Comparison of ENCODE assay signal across 2 cellular contexts in genomic region chr11:64287676-64288352, GRCh38.
TF ChIP-seq lines count a peak whose summit lies in the region.

No MANE protein-coding gene starts in this region.

TF ChIP-seq in HepG2, 621 proteins besides CTCF, POLR2A, EP300 and RAD21:
- TF ChIP-seq HNRNPL (IDR thresholded peaks at IDR 0.05; ENCODE audit: low read depth, low read length) (0 out of 2 replicates have a peak, but pooled peaks have one; percentile 39), HOXA3 (CRISPR knock-in tag; IDR thresholded peaks at IDR 0.05) (no peak), HNRNPLL (IDR thresholded peaks at IDR 0.05; ENCODE audit: low read depth, low read length, poor library complexity, severe bottlenecking) (peak; percentile 15)

TF ChIP-seq in neural cell, 6 proteins besides CTCF, POLR2A, EP300 and RAD21:
- no peak for TF ChIP-seq TAF1 (IDR thresholded peaks at IDR 0.05; ENCODE audit: low read depth)
- TF ChIP-seq SMC3 (conservative IDR thresholded peaks at IDR 0.05; ENCODE audit: poor library complexity), result no peak
- no peak for TF ChIP-seq POLR2AphosphoS5 (IDR thresholded peaks at IDR 0.05)
- no peak for TF ChIP-seq EZH2 (IDR thresholded peaks at IDR 0.05; ENCODE audit: borderline replicate concordance, insufficient read depth, low read length, poor library complexity, severe bottlenecking)
- no peak for TF ChIP-seq MXI1 (conservative IDR thresholded peaks at IDR 0.05; ENCODE audit: poor library complexity, severe bottlenecking)
- no peak for TF ChIP-seq REST (IDR thresholded peaks at IDR 0.05; ENCODE audit: borderline replicate concordance)
